9 cellular contexts compared by ENCODE assay signal in genomic region chr15:72203507-72203837, GRCh38. TPM values are rescaled to one million over a fixed set of nuclear protein-coding genes. Genes with fewer than 3 reads are reported as not detected.
DNase-seq lines count a peak whose midpoint lies in the region; ATAC-seq and TF ChIP-seq lines count a peak whose summit lies in the region.
"Had no signal": no experiment of that assay in that cellular context is flagged by ENCODE, and none has a peak within 500 bp of the region (broad histone marks: within the 10 kb centered on the region; RNA-seq: fewer than 3 reads in every experiment).

No MANE protein-coding gene starts in this region.

- peaks cover 91% of the 10 kb centered on the region for H3F3A ChIP-seq in SK-N-SH (replicated peaks; ENCODE audit: insufficient read depth)

- H3K27me3 ChIP-seq in SK-N-SH (ENCODE audit: insufficient read depth) (no peaks in the 10 kb centered on the region), psoas muscle (ENCODE audit: insufficient read depth in 3 of 3, low read length in 2 of 3) (no peaks in the 10 kb centered on the region)
- H3K27me3 ChIP-seq: uterus had no signal

- 27% methylated on average over 4 of the region's 5 CpGs for WGBS in SK-N-SH (ENCODE audit: low lambda C conversion rate)
- 10 to 15% (median 12%) methylated on average over 5 of the region's 5 CpGs for WGBS in psoas muscle, 3 donors

- H3K9me2 ChIP-seq in SK-N-SH, result no peaks in the 10 kb centered on the region

- H3K27ac ChIP-seq in SK-N-SH (ENCODE audit: low read depth in 2 of 2, low read length in 1 of 2) (peak overlapping the region; percentile 66 to 94), psoas muscle (peak overlapping the region; percentile 91)
- H3K27ac ChIP-seq: uterus had no signal

- peak in 1 of 2 experiments; percentile 33; a peak in 1 of 4 replicates for TF ChIP-seq EP300 in SK-N-SH (IDR thresholded peaks at IDR 0.05; ENCODE audit: borderline replicate concordance in 1 of 2, low read depth in 1 of 2, low read length in 1 of 2)

- H2AFZ ChIP-seq in SK-N-SH (ENCODE audit: low read depth), result no peak overlapping the region

- H3K9me3 ChIP-seq in SK-N-SH, result no peaks in the 10 kb centered on the region
- H3K9me3 ChIP-seq in psoas muscle, result no peaks in the 10 kb centered on the region
- H3K9me3 ChIP-seq: uterus had no signal

- DNase-seq in EL, result peak; percentile 88
- peak; percentile 71 for DNase-seq in SK-N-SH
- DNase-seq in foreskin fibroblast, result peak; percentile 86 to 95
- peak; percentile 64 to 74 for DNase-seq in psoas muscle
- no peak for DNase-seq in T-helper 9 cell
- no peak for DNase-seq in stimulated activated CD4-positive, alpha-beta T cell treated with anti-CD3 and anti-CD28 coated beads, Interleukin-4, amount 100 ng/mL, for 4 hours

- intact Hi-C loops in psoas muscle (cut with DNase I), result loop anchor here in 1 of 2 donors (5.0 to 10.0 kb wide), 2 partner anchors 69 to 271 kb away; partner anchors contain the start of genes ARIH1 and PARP6

- TF ChIP-seq RAD21 in SK-N-SH (IDR thresholded peaks at IDR 0.05; ENCODE audit: low read length), result peak; percentile 18; the same call in 1 of the 2 replicates

- ATAC-seq in psoas muscle (peak; percentile 58 to 74 (median 68)), GM21515 (IDR thresholded peaks at IDR 0.05; ENCODE audit: unreplicated experiment) (no peak), GM19035 (IDR thresholded peaks at IDR 0.05; ENCODE audit: unreplicated experiment) (no peak)

- peaks cover 92 to 98% of the 10 kb centered on the region in 2 experiments for H3K36me3 ChIP-seq in SK-N-SH (replicated peaks in 1 of 2; ENCODE audit: control insufficient read depth in 1 of 2, insufficient read depth in 2 of 2, low read length in 1 of 2)
- H3K36me3 ChIP-seq in psoas muscle (ENCODE audit: insufficient read depth in 1 of 2, low read depth in 1 of 2), result peaks cover 27 to 98% of the 10 kb centered on the region in 2 donors
- H3K36me3 ChIP-seq: uterus had no signal

- POLR2A ChIA-PET in SK-N-SH (lab: Yijun Ruan, JAX), result interaction anchor here (0.9 to 1.7 kb wide), 5 partner anchors 12 to 27 kb away, joined by 3 to 15 read pairs (median 6); partner anchors contain the start of gene PKM

- H3K79me2 ChIP-seq in SK-N-SH (ENCODE audit: insufficient read depth), result peaks cover 43% of the 10 kb centered on the region

- TF ChIP-seq CTCF in SK-N-SH (IDR thresholded peaks at IDR 0.05) (no peak), foreskin fibroblast (IDR thresholded peaks at IDR 0.05; ENCODE audit: low read depth, low read length) (no peak), psoas muscle (IDR thresholded peaks at IDR 0.05) (no peak)

- H4K20me1 ChIP-seq in SK-N-SH (ENCODE audit: insufficient read depth), result peaks cover 99% of the 10 kb centered on the region

- peaks cover 35 to 37% of the 10 kb centered on the region in 2 experiments for H3K4me1 ChIP-seq in SK-N-SH (ENCODE audit: control insufficient read depth in 1 of 2, insufficient read depth in 2 of 2, low read depth in 1 of 2, low read length in 1 of 2)
- H3K4me1 ChIP-seq in psoas muscle, result peaks cover 50% of the 10 kb centered on the region
- H3K4me1 ChIP-seq: uterus had no signal

- H3K9ac ChIP-seq in SK-N-SH, result no peak overlapping the region

- CTCF ChIA-PET in SK-N-SH (lab: Yijun Ruan, JAX), result interaction anchor here (0.5 to 1.7 kb wide), 5 partner anchors 14 to 459 kb away, joined by 3 to 7 read pairs (median 3); no protein-coding TSS in a partner anchor

- H3K4me2 ChIP-seq in SK-N-SH, result peak overlapping the region; percentile 28; the same call in 1 of the 2 replicates

- no peak overlapping the region for H3K4me3 ChIP-seq in SK-N-SH (ENCODE audit: low read depth in 2 of 2, low read length in 1 of 2)
- H3K4me3 ChIP-seq in foreskin fibroblast (ENCODE audit: low read depth in 1 of 2, low read length in 2 of 2), result no peak overlapping the region
- no peak overlapping the region for H3K4me3 ChIP-seq in psoas muscle
- H3K4me3 ChIP-seq: uterus had no signal

TF ChIP-seq in SK-N-SH, 30 proteins besides CTCF, POLR2A, EP300 and RAD21:
- TF ChIP-seq USF1 (IDR thresholded peaks at IDR 0.05; ENCODE audit: borderline replicate concordance, low read depth), result peak; percentile 24; the same call in 1 of the 2 replicates
- TF ChIP-seq TCF12 (IDR thresholded peaks at IDR 0.05), result peak; percentile 52; the same call in 1 of the 2 replicates
- TF ChIP-seq FOSL2 (IDR thresholded peaks at IDR 0.05; ENCODE audit: borderline replicate concordance, low read depth), result peak; percentile 20; the same call in 1 of the 2 replicates
- peak; percentile 77; the same call in 1 of the 2 replicates for TF ChIP-seq RFX5 (IDR thresholded peaks at IDR 0.05; ENCODE audit: low read length)
- TF ChIP-seq MXI1 (IDR thresholded peaks at IDR 0.05; ENCODE audit: low read depth, low read length), result peak; percentile 99
- peak; percentile 78 for TF ChIP-seq NFIC (IDR thresholded peaks at IDR 0.05; ENCODE audit: borderline replicate concordance)
- no peak for TF ChIP-seq JUND (IDR thresholded peaks at IDR 0.05)
- TF ChIP-seq SIN3A (IDR thresholded peaks at IDR 0.05; ENCODE audit: borderline replicate concordance, low read depth, low read length), result peak; percentile 88; the same call in 1 of the 2 replicates
- peak; percentile 26; the same call in 1 of the 2 replicates for TF ChIP-seq RCOR1 (IDR thresholded peaks at IDR 0.05; ENCODE audit: low read length)
- 0 out of 2 replicates have a peak, but pooled peaks have one; percentile 28 for TF ChIP-seq TAF1 (IDR thresholded peaks at IDR 0.05; ENCODE audit: borderline replicate concordance, low read depth, low read length)
- TF ChIP-seq POLR2AphosphoS5 (IDR thresholded peaks at IDR 0.05; ENCODE audit: low read depth, low read length), result peak; percentile 22; the same call in 1 of the 2 replicates
- TF ChIP-seq MAX (IDR thresholded peaks at IDR 0.05; ENCODE audit: low read depth), result peak; percentile 95
- TF ChIP-seq, protein P1, sequence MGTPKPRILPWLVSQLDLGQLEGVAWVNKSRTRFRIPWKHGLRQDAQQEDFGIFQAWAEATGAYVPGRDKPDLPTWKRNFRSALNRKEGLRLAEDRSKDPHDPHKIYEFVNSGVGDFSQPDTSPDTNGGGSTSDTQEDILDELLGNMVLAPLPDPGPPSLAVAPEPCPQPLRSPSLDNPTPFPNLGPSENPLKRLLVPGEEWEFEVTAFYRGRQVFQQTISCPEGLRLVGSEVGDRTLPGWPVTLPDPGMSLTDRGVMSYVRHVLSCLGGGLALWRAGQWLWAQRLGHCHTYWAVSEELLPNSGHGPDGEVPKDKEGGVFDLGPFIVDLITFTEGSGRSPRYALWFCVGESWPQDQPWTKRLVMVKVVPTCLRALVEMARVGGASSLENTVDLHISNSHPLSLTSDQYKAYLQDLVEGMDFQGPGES (IDR thresholded peaks at IDR 0.05; ENCODE audit: low read depth, low read length), result no peak
- TF ChIP-seq CHD2 (IDR thresholded peaks at IDR 0.05; ENCODE audit: low read length, partially characterized antibody), result no peak

RNA-seq across cellular contexts. Expression of gene GRAMD2A, which starts 5.9 kb away (rescaled TPM):
- 0.06 and 0.10 TPM in 2 replicates for polyA plus RNA-seq in SK-N-SH (2012; rRNA removed)
- polyA plus RNA-seq in SK-N-SH (2012; cell fraction: cytosol; rRNA removed), result 0.05 and 0.17 TPM in 2 replicates
- polyA plus RNA-seq in SK-N-SH (2012; cell fraction: nucleus; rRNA removed), result 0.06 and 0.07 TPM in 2 replicates
- total RNA-seq in psoas muscle, result not detected
- under 1 TPM in 1 of 3 donors, not detected in 2; 0.01 TPM for polyA plus RNA-seq in psoas muscle

RNA-seq across cellular contexts. Expression of gene PKM, which starts 27.5 kb away (rescaled TPM):
- polyA plus RNA-seq in SK-N-SH (2012; rRNA removed) (1,453 and 1,539 TPM in 2 replicates), psoas muscle (1,000 to 10,000 TPM in 2 of 3 donors, 100 to 1,000 TPM in 1; 909 to 1,135 (median 1,127) TPM)
- polyA plus RNA-seq in SK-N-SH (2012; cell fraction: cytosol; rRNA removed), result 1,382 and 1,692 TPM in 2 replicates
- polyA plus RNA-seq in SK-N-SH (2012; cell fraction: nucleus; rRNA removed), result 1,500 and 1,629 TPM in 2 replicates
- 1,000 to 10,000 TPM in 1 of 4 donors, 100 to 1,000 TPM in 3; 513 to 1,170 (median 767) TPM for total RNA-seq in psoas muscle

Comparison
In these comparisons a context has a peak if more than half of its experiments do, and no peak if none do; other contexts are left out.
1. DNase-seq: peak in EL (single experiment), SK-N-SH (single experiment), foreskin fibroblast (2 of 2) and psoas muscle (2 of 2); none in T-helper 9 cell (single experiment) and stimulated activated CD4-positive, alpha-beta T cell treated with anti-CD3 and anti-CD28 coated beads, Interleukin-4, amount 100 ng/mL, for 4 hours (0 of 2).
2. ATAC-seq: peak in psoas muscle (4 of 4); none in GM21515 (single experiment) and GM19035 (single experiment).